Comparison of ENCODE assay signal across 4 cellular contexts in genomic region chr11:34589177-34589576, GRCh38. TPM values are rescaled to one million over a fixed set of nuclear protein-coding genes. Genes with fewer than 3 reads are reported as not detected.
"Had no signal": no experiment of that assay in that cellular context is flagged by ENCODE, and none has a peak within 500 bp of the region (broad histone marks: within the 10 kb centered on the region; RNA-seq: fewer than 3 reads in every experiment).

No MANE protein-coding gene starts in this region.

RNA-seq across cellular contexts. Expression of gene EHF, which starts 31.7 kb away (rescaled TPM):
- total RNA-seq: LHCN-M2, OCI-LY7, RPMI7951, SJCRH30 had no signal
